1 cellular context compared by ENCODE assay signal in the genomic region with DNA sequence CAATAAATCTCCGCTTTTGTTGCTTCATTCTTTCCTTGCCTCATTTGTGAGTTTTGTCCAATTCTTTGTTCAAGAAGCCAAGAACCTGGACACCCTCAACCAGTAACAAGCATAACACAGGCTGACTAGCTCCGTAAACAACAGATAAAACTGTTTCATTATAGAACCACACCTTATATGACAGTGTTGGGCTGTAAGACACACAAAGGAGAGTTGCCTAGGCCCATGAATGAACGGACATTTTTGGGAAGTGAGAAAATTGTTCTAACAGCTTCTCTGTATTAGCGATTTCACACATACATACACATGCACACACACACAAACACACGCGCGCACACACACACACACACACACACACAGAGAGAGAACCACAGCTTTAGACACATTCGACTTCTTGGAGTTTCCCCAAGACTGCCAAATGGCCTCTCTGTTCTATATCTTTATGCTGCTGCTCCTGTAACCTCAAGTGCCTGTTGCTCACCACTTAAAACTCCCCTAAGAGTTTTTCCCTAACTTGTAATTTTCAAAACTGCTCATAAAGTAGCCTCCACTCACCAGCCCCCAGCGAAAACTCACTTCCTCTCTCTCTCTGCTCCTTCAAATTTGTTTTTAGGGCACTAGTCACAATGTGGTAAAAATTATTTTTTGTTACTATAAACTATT.
A peak's percentile ranks its signal among the peaks of the same experiment; 100 is the strongest.
TF ChIP-seq lines count a peak whose summit lies in the region.

No MANE protein-coding gene starts in this region.

TF ChIP-seq in GM12878, 131 proteins besides CTCF, POLR2A, EP300 and RAD21 (continued from another document and continues in another):
- TF ChIP-seq REST (IDR thresholded peaks at IDR 0.05; ENCODE audit: low read depth, low read length) (no peak), SP1 (IDR thresholded peaks at IDR 0.05; ENCODE audit: low read depth, low read length) (peak; percentile 46), BCL11A (IDR thresholded peaks at IDR 0.05; ENCODE audit: low read depth, low read length) (peak; percentile 52; the same call in 1 of the 2 replicates), SMAD1 (IDR thresholded peaks at IDR 0.05; ENCODE audit: low read depth, partially characterized antibody) (peak; percentile 92), JUNB (IDR thresholded peaks at IDR 0.05) (no peak; the same call in 1 of the 2 replicates), TBL1XR1 (IDR thresholded peaks at IDR 0.05; ENCODE audit: low read depth, low read length) (peak; percentile 66; the same call in 1 of the 2 replicates), NBN (IDR thresholded peaks at IDR 0.05) (peak; percentile 99), KLF5 (IDR thresholded peaks at IDR 0.05; ENCODE audit: partially characterized antibody) (peak; percentile 39), ZNF217 (IDR thresholded peaks at IDR 0.05) (peak; percentile 93; the same call in 1 of the 2 replicates), RELB (IDR thresholded peaks at IDR 0.05; ENCODE audit: low read depth) (peak; percentile 98), KDM1A (IDR thresholded peaks at IDR 0.05; ENCODE audit: borderline replicate concordance) (no peak), NR2C2 (IDR thresholded peaks at IDR 0.05; ENCODE audit: borderline replicate concordance, control insufficient read depth, insufficient read length, low read depth) (no peak), NRF1 (conservative IDR thresholded peaks at IDR 0.05; ENCODE audit: low read depth, low read length) (no peak), HDGF (IDR thresholded peaks at IDR 0.05) (peak; percentile 16; the same call in 1 of the 2 replicates), SREBF2 (IDR thresholded peaks at IDR 0.05; ENCODE audit: low read length) (no peak), FOS (IDR thresholded peaks at IDR 0.05; ENCODE audit: borderline replicate concordance, extremely low read depth, insufficient read length) (no peak), STAT1 (conservative IDR thresholded peaks at IDR 0.05) (0 out of 2 replicates have a peak, but pooled peaks have one; percentile 56), MYC (IDR thresholded peaks at IDR 0.05; ENCODE audit: insufficient read depth, insufficient read length, insufficient replicate concordance, low read length, severe bottlenecking) (no peak), NFYA (IDR thresholded peaks at IDR 0.05; ENCODE audit: borderline replicate concordance, low read depth, low read length) (no peak), ZBED1 (IDR thresholded peaks at IDR 0.05; ENCODE audit: borderline replicate concordance) (peak; percentile 73; the same call in 1 of the 2 replicates), RELA (IDR thresholded peaks at IDR 0.05; ENCODE audit: borderline replicate concordance, partially characterized antibody) (peak; percentile 85), SMARCA5 (IDR thresholded peaks at IDR 0.05) (peak; percentile 55), PAX8 (IDR thresholded peaks at IDR 0.05) (peak; percentile 73; the same call in 1 of the 2 replicates), PML (IDR thresholded peaks at IDR 0.05; ENCODE audit: low read length) (peak; percentile 67), IRF4 (IDR thresholded peaks at IDR 0.05; ENCODE audit: low read depth, low read length) (peak; percentile 88), CREM (IDR thresholded peaks at IDR 0.05; ENCODE audit: low read depth) (peak; percentile 89), ZBTB4 (CRISPR knock-in tag; IDR thresholded peaks at IDR 0.05) (peak; percentile 30; the same call in 1 of the 2 replicates), NFIC (IDR thresholded peaks at IDR 0.05; ENCODE audit: low read depth, low read length) (peak; percentile 91), DPF2 (IDR thresholded peaks at IDR 0.05) (peak; percentile 96), ASH2L (IDR thresholded peaks at IDR 0.05; ENCODE audit: borderline replicate concordance, low read depth) (no peak), IKZF1 (conservative IDR thresholded peaks at IDR 0.05) (peak; percentile 97)
- TF ChIP-seq, protein P1, sequence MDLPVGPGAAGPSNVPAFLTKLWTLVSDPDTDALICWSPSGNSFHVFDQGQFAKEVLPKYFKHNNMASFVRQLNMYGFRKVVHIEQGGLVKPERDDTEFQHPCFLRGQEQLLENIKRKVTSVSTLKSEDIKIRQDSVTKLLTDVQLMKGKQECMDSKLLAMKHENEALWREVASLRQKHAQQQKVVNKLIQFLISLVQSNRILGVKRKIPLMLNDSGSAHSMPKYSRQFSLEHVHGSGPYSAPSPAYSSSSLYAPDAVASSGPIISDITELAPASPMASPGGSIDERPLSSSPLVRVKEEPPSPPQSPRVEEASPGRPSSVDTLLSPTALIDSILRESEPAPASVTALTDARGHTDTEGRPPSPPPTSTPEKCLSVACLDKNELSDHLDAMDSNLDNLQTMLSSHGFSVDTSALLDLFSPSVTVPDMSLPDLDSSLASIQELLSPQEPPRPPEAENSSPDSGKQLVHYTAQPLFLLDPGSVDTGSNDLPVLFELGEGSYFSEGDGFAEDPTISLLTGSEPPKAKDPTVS (IDR thresholded peaks at IDR 0.05; ENCODE audit: low read depth, low read length): no peak
- TF ChIP-seq, protein P2, sequence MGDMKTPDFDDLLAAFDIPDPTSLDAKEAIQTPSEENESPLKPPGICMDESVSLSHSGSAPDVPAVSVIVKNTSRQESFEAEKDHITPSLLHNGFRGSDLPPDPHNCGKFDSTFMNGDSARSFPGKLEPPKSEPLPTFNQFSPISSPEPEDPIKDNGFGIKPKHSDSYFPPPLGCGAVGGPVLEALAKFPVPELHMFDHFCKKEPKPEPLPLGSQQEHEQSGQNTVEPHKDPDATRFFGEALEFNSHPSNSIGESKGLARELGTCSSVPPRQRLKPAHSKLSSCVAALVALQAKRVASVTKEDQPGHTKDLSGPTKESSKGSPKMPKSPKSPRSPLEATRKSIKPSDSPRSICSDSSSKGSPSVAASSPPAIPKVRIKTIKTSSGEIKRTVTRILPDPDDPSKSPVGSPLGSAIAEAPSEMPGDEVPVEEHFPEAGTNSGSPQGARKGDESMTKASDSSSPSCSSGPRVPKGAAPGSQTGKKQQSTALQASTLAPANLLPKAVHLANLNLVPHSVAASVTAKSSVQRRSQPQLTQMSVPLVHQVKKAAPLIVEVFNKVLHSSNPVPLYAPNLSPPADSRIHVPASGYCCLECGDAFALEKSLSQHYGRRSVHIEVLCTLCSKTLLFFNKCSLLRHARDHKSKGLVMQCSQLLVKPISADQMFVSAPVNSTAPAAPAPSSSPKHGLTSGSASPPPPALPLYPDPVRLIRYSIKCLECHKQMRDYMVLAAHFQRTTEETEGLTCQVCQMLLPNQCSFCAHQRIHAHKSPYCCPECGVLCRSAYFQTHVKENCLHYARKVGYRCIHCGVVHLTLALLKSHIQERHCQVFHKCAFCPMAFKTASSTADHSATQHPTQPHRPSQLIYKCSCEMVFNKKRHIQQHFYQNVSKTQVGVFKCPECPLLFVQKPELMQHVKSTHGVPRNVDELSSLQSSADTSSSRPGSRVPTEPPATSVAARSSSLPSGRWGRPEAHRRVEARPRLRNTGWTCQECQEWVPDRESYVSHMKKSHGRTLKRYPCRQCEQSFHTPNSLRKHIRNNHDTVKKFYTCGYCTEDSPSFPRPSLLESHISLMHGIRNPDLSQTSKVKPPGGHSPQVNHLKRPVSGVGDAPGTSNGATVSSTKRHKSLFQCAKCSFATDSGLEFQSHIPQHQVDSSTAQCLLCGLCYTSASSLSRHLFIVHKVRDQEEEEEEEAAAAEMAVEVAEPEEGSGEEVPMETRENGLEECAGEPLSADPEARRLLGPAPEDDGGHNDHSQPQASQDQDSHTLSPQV (IDR thresholded peaks at IDR 0.05): 0 out of 2 replicates have a peak, but pooled peaks have one; percentile 59
- TF ChIP-seq, protein P3, sequence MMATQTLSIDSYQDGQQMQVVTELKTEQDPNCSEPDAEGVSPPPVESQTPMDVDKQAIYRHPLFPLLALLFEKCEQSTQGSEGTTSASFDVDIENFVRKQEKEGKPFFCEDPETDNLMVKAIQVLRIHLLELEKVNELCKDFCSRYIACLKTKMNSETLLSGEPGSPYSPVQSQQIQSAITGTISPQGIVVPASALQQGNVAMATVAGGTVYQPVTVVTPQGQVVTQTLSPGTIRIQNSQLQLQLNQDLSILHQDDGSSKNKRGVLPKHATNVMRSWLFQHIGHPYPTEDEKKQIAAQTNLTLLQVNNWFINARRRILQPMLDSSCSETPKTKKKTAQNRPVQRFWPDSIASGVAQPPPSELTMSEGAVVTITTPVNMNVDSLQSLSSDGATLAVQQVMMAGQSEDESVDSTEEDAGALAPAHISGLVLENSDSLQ (IDR thresholded peaks at IDR 0.05): peak; percentile 35
- TF ChIP-seq, protein P4, sequence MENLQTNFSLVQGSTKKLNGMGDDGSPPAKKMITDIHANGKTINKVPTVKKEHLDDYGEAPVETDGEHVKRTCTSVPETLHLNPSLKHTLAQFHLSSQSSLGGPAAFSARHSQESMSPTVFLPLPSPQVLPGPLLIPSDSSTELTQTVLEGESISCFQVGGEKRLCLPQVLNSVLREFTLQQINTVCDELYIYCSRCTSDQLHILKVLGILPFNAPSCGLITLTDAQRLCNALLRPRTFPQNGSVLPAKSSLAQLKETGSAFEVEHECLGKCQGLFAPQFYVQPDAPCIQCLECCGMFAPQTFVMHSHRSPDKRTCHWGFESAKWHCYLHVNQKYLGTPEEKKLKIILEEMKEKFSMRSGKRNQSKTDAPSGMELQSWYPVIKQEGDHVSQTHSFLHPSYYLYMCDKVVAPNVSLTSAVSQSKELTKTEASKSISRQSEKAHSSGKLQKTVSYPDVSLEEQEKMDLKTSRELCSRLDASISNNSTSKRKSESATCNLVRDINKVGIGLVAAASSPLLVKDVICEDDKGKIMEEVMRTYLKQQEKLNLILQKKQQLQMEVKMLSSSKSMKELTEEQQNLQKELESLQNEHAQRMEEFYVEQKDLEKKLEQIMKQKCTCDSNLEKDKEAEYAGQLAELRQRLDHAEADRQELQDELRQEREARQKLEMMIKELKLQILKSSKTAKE (IDR thresholded peaks at IDR 0.05; ENCODE audit: low read depth, poor library complexity, severe bottlenecking): peak; percentile 92
- TF ChIP-seq, protein P5, sequence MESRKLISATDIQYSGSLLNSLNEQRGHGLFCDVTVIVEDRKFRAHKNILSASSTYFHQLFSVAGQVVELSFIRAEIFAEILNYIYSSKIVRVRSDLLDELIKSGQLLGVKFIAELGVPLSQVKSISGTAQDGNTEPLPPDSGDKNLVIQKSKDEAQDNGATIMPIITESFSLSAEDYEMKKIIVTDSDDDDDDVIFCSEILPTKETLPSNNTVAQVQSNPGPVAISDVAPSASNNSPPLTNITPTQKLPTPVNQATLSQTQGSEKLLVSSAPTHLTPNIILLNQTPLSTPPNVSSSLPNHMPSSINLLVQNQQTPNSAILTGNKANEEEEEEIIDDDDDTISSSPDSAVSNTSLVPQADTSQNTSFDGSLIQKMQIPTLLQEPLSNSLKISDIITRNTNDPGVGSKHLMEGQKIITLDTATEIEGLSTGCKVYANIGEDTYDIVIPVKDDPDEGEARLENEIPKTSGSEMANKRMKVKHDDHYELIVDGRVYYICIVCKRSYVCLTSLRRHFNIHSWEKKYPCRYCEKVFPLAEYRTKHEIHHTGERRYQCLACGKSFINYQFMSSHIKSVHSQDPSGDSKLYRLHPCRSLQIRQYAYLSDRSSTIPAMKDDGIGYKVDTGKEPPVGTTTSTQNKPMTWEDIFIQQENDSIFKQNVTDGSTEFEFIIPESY (IDR thresholded peaks at IDR 0.05): peak; percentile 70; the same call in 1 of the 2 replicates
